15 cellular contexts compared by ENCODE assay signal in genomic region chr19:5323475-5323811, GRCh38. TPM values are rescaled to one million over a fixed set of nuclear protein-coding genes. Genes with fewer than 3 reads are reported as not detected.
A peak's percentile ranks its signal among the peaks of the same experiment; 100 is the strongest.
DNase-seq lines count a peak whose midpoint lies in the region; ATAC-seq, FAIRE-seq and TF ChIP-seq lines count a peak whose summit lies in the region.
"Had no signal": no experiment of that assay in that cellular context is flagged by ENCODE, and none has a peak within 500 bp of the region (broad histone marks: within the 10 kb centered on the region; RNA-seq: fewer than 3 reads in every experiment).

No MANE protein-coding gene starts in this region.

- H3K27me3 Mint-ChIP-seq in activated naive CD4-positive, alpha-beta T cell treated with anti-CD3 and anti-CD28 coated beads, Interleukin-2, amount 50 U/mL, for 24 hours = peaks cover 18% of the 10 kb centered on the region
- H3K27me3 Mint-ChIP-seq in glutamatergic neuron (ENCODE audit: unreplicated experiment) = peaks cover 22% of the 10 kb centered on the region
- H3K27me3 Mint-ChIP-seq in activated CD8-positive, alpha-beta T cell treated with anti-CD3 and anti-CD28 coated beads, Interleukin-2, amount 10 ng/mL, durations not matched to agents 7 days and 5 days (ENCODE audit: low read depth) = peaks cover 6% of the 10 kb centered on the region

- no peaks in the 10 kb centered on the region for H3K36me3 Mint-ChIP-seq in activated naive CD4-positive, alpha-beta T cell treated with anti-CD3 and anti-CD28 coated beads, Interleukin-2, amount 50 U/mL, for 24 hours
- H3K36me3 Mint-ChIP-seq in glutamatergic neuron (ENCODE audit: unreplicated experiment) = peaks cover 4% of the 10 kb centered on the region
- no peaks in the 10 kb centered on the region for H3K36me3 Mint-ChIP-seq in activated CD8-positive, alpha-beta T cell treated with anti-CD3 and anti-CD28 coated beads, Interleukin-2, amount 10 ng/mL, durations not matched to agents 7 days and 5 days (ENCODE audit: low read depth)
- H3K36me3 Mint-ChIP-seq: CD14-positive monocyte had no signal

- no peak overlapping the region for H2AFZ ChIP-seq in K562 (ENCODE audit: low read depth, low read length)

- TF ChIP-seq RAD21 in K562 (CRISPR knock-in tag; conservative IDR thresholded peaks at IDR 0.05 in 1 of 2, IDR thresholded peaks at IDR 0.05 in 1 of 2) = no peak

- TF ChIP-seq CTCF in K562 (IDR thresholded peaks at IDR 0.05 in 2 of 3, conservative IDR thresholded peaks at IDR 0.05 in 1 of 3; ENCODE audit: insufficient read depth in 2 of 3, low read depth in 1 of 3, low read length in 3 of 3) = no peak
- TF ChIP-seq CTCF in glutamatergic neuron (IDR thresholded peaks at IDR 0.05; ENCODE audit: partially characterized antibody, unreplicated experiment) = no peak
- TF ChIP-seq CTCF in brain microvascular endothelial cell (IDR thresholded peaks at IDR 0.05; ENCODE audit: low read depth, low read length, missing control alignments) = no peak

- 0 out of 2 replicates have a peak, but pooled peaks cover 2% of the 10 kb centered on the region for H3K9me3 ChIP-seq in K562 (replicated peaks; ENCODE audit: control insufficient read depth, insufficient read depth, low read depth, low read length)
- H3K9me3 ChIP-seq: Caco-2 had no signal

- ATAC-seq in K562 (no peak), HG02981 (IDR thresholded peaks at IDR 0.05; ENCODE audit: unreplicated experiment) (no peak)
- no peak for ATAC-seq in activated CD8-positive, alpha-beta T cell treated with anti-CD3 and anti-CD28 coated beads, Interleukin-2, amount 10 ng/mL, durations not matched to agents 7 days and 5 days

- H4K20me1 ChIP-seq in K562 (replicated peaks; ENCODE audit: control insufficient read depth, insufficient read depth, low read length) = peaks cover 15% of the 10 kb centered on the region; the same call in 1 of the 2 replicates

- no peak for FAIRE-seq in K562 (lab: Jason Lieb, UNC)
- FAIRE-seq in urothelium cell line (lab: Jason Lieb, UNC) = no peak
- FAIRE-seq: H54 had no signal

- peaks cover 5 to 16% of the 10 kb centered on the region in 2 experiments; a peak in 3 of 5 replicates for H3K4me1 ChIP-seq in K562 (replicated peaks in 1 of 2; ENCODE audit: control insufficient read depth in 2 of 2, insufficient read depth in 2 of 2, low read length in 2 of 2)
- H3K4me1 ChIP-seq: Caco-2 had no signal

- intact Hi-C loops in K562 (cut with micrococcal nuclease) = no loop called here

- POLR2A ChIA-PET in K562 (lab: Yijun Ruan, JAX) = interaction anchor here (0.8 kb wide), 1 partner anchor 19 kb away, joined by 3 read pairs; no protein-coding TSS in a partner anchor
- POLR2A ChIA-PET in activated CD8-positive, alpha-beta T cell treated with anti-CD3 and anti-CD28 coated beads, Interleukin-2, amount 10 ng/mL, durations not matched to agents 7 days and 5 days (lab: Charles Lee) = no interaction called here

- H3K9me1 ChIP-seq in K562 (ENCODE audit: control insufficient read depth, insufficient read depth, low read length) = no peaks in the 10 kb centered on the region

- peak overlapping the region; percentile 67 for H3K27ac Mint-ChIP-seq in activated naive CD4-positive, alpha-beta T cell treated with anti-CD3 and anti-CD28 coated beads, Interleukin-2, amount 50 U/mL, for 24 hours
- H3K27ac Mint-ChIP-seq in glutamatergic neuron (ENCODE audit: unreplicated experiment) = peak overlapping the region; percentile 68
- no peak overlapping the region for H3K27ac Mint-ChIP-seq in activated CD8-positive, alpha-beta T cell treated with anti-CD3 and anti-CD28 coated beads, Interleukin-2, amount 10 ng/mL, durations not matched to agents 7 days and 5 days

- no peak overlapping the region for H3K9ac ChIP-seq in K562 (ENCODE audit: insufficient read depth in 1 of 2, low read depth in 2 of 2, low read length in 2 of 2)

- no peak for TF ChIP-seq EP300 in K562 (IDR thresholded peaks at IDR 0.05; ENCODE audit: low read length)

- CTCF ChIA-PET in K562 (lab: Yijun Ruan, JAX; ENCODE audit: low intra/inter-chr PET ratio) = no interaction called here
- CTCF ChIA-PET in activated CD8-positive, alpha-beta T cell treated with anti-CD3 and anti-CD28 coated beads, Interleukin-2, amount 10 ng/mL, durations not matched to agents 7 days and 5 days (lab: Charles Lee) = no interaction called here

- in situ Hi-C loops in K562 (cut with MboI) (no loop called here), brain microvascular endothelial cell (cut with HindIII; ENCODE audit: low pct_ligation_motif_present, low sequenced_read_pairs) (no loop called here)

- no peaks in the 10 kb centered on the region for H3K79me2 ChIP-seq in K562 (ENCODE audit: control insufficient read depth, insufficient read depth, low read length)

- H3K27me3 ChIP-seq in K562 (ENCODE audit: control insufficient read depth in 2 of 2, insufficient read depth in 2 of 2, low read length in 2 of 2) = peaks cover 0 to 6% of the 10 kb centered on the region in 2 experiments; a peak in 1 of 5 replicates
- H3K27me3 ChIP-seq in brain microvascular endothelial cell (replicated peaks) = no peaks in the 10 kb centered on the region

- peaks cover 4% of the 10 kb centered on the region for H3K4me1 Mint-ChIP-seq in activated naive CD4-positive, alpha-beta T cell treated with anti-CD3 and anti-CD28 coated beads, Interleukin-2, amount 50 U/mL, for 24 hours
- peaks cover 22% of the 10 kb centered on the region for H3K4me1 Mint-ChIP-seq in glutamatergic neuron (ENCODE audit: low read depth, unreplicated experiment)
- peaks cover 9% of the 10 kb centered on the region for H3K4me1 Mint-ChIP-seq in activated CD8-positive, alpha-beta T cell treated with anti-CD3 and anti-CD28 coated beads, Interleukin-2, amount 10 ng/mL, durations not matched to agents 7 days and 5 days (ENCODE audit: low read depth)
- H3K4me1 Mint-ChIP-seq: CD14-positive monocyte had no signal

- BruUV-seq in K562 (replicated peaks; lab: Mats Ljungman, UMichigan) = no TSS peak

- H3K4me3 ChIP-seq in K562 (no peak overlapping the region), brain microvascular endothelial cell (ENCODE audit: low read depth, low read length) (no peak overlapping the region)

- TF ChIP-seq POLR2A in K562 (conservative IDR thresholded peaks at IDR 0.05) = no peak

- H3K27ac ChIP-seq in K562 (ENCODE audit: extremely low read depth, low read depth, low read length) (no peak overlapping the region), brain microvascular endothelial cell (no peak overlapping the region)
- H3K27ac ChIP-seq: 22Rv1 had no signal

- H3K9me3 Mint-ChIP-seq in activated naive CD4-positive, alpha-beta T cell treated with anti-CD3 and anti-CD28 coated beads, Interleukin-2, amount 50 U/mL, for 24 hours = no peaks in the 10 kb centered on the region
- H3K9me3 Mint-ChIP-seq in glutamatergic neuron (ENCODE audit: unreplicated experiment) = peaks cover 8% of the 10 kb centered on the region
- no peaks in the 10 kb centered on the region for H3K9me3 Mint-ChIP-seq in activated CD8-positive, alpha-beta T cell treated with anti-CD3 and anti-CD28 coated beads, Interleukin-2, amount 10 ng/mL, durations not matched to agents 7 days and 5 days (ENCODE audit: insufficient read depth)

- no peak overlapping the region for H3K4me3 Mint-ChIP-seq in activated naive CD4-positive, alpha-beta T cell treated with anti-CD3 and anti-CD28 coated beads, Interleukin-2, amount 50 U/mL, for 24 hours
- no peak overlapping the region for H3K4me3 Mint-ChIP-seq in glutamatergic neuron (ENCODE audit: unreplicated experiment)
- H3K4me3 Mint-ChIP-seq in activated CD8-positive, alpha-beta T cell treated with anti-CD3 and anti-CD28 coated beads, Interleukin-2, amount 10 ng/mL, durations not matched to agents 7 days and 5 days = no peak overlapping the region

- 32% methylated on average over 6 of the region's 7 CpGs for WGBS in K562 (ENCODE audit: insufficient coverage, low coverage, missing lambda C conversion rate)

- DNase-seq in activated naive CD4-positive, alpha-beta T cell (lab: John Stamatoyannopoulos, UW) = no peak
- DNase-seq in K562 (ENCODE audit: extremely low read depth in 1 of 4, low spot score in 3 of 4) (no peak), glutamatergic neuron (no peak), brain microvascular endothelial cell (no peak), urothelium cell line (ENCODE audit: low spot score) (no peak)
- no peak for DNase-seq in activated CD8-positive, alpha-beta T cell treated with anti-CD3 and anti-CD28 coated beads, Interleukin-2, amount 10 ng/mL, durations not matched to agents 7 days and 5 days
- DNase-seq: Caco-2; CD8-positive, alpha-beta memory T cell; DND-41; GF-D8 had no signal

- H3K36me3 ChIP-seq in K562 (ENCODE audit: control insufficient read depth, insufficient read depth, low read length) (no peaks in the 10 kb centered on the region), brain microvascular endothelial cell (replicated peaks) (peaks cover 2% of the 10 kb centered on the region)

- no peak overlapping the region for H3K4me2 ChIP-seq in K562 (ENCODE audit: insufficient read depth, low read length)

TF ChIP-seq in K562, 482 proteins besides CTCF, POLR2A, EP300 and RAD21 (continues in another document):
- TF ChIP-seq SMARCA5 (IDR thresholded peaks at IDR 0.05) = peak; percentile 71; the same call in 1 of the 2 replicates
- no peak for TF ChIP-seq DDX20 (tag; IDR thresholded peaks at IDR 0.05; ENCODE audit: low read depth)
- TF ChIP-seq ZNF583 (CRISPR knock-in tag; IDR thresholded peaks at IDR 0.05) = no peak

RNA-seq across cellular contexts. Expression of gene PTPRS, which starts 17.2 kb away (rescaled TPM):
- 79.8 and 180 TPM in 2 replicates for total RNA-seq in K562 (2011; cell fraction: chromatin; rRNA removed; ENCODE audit: low replicate concordance)
- 97.4 and 130 TPM in 2 replicates for total RNA-seq in K562 (2011; cell fraction: nucleolus; rRNA removed)
- total RNA-seq in K562 (2011; cell fraction: nucleoplasm; rRNA removed) = 85.8 and 89.2 TPM in 2 replicates
- 26.4 and 28.0 TPM in 2 replicates for total RNA-seq in K562 (2014; rRNA removed)
- total RNA-seq in K562 (2014; rRNA removed; fragmentation: Illumina TruSeq; extraction: Trizol) = 6.1 and 6.7 TPM in 2 replicates
- 14.1 and 15.1 TPM in 2 replicates for total RNA-seq in K562 (2015; rRNA removed; fragmentation: Illumina TruSeq; extraction: Trizol)
- 45.2 and 49.4 TPM in 2 replicates for total RNA-seq in K562 (2021)
- 14.9 and 17.4 TPM in 2 replicates for polyA plus RNA-seq in K562 (2011; rRNA removed)
- polyA plus RNA-seq in K562 (2011; cell fraction: cytosol; rRNA removed) = 14.3 and 32.7 TPM in 2 replicates
- 54.1 and 106 TPM in 2 replicates for polyA plus RNA-seq in K562 (2011; cell fraction: nucleus; rRNA removed)
- polyA plus RNA-seq in K562 (2012) = 23.1 and 29.5 TPM in 2 replicates
- polyA plus RNA-seq in K562 (2014; fragmentation: Illumina TruSeq; extraction: Trizol) = 8.3 and 10.7 TPM in 2 replicates
- polyA plus RNA-seq in K562 (2014; fragmentation: Nextera tagmentation; extraction: Ambion mirVana) = 1 to 10 TPM; 1.1 to 1.2 TPM
- polyA plus RNA-seq in K562 (2014; rRNA removed) = 26.9 and 27.4 TPM in 2 replicates
- 11.5 and 28.9 TPM in 2 replicates for polyA minus RNA-seq in K562 (2011; rRNA and poly(A)+ RNA removed)
- polyA minus RNA-seq in K562 (2011; cell fraction: cytosol; rRNA and poly(A)+ RNA removed) = 41.9 and 44.2 TPM in 2 replicates
- 27.2 and 33.5 TPM in 2 replicates for polyA minus RNA-seq in K562 (2011; cell fraction: nucleus; rRNA and poly(A)+ RNA removed)
- total RNA-seq in glutamatergic neuron (ENCODE audit: unreplicated experiment) = 1,064 TPM
- under 1 TPM in 1 of 2 experiments, not detected in 1; 0.05 TPM for total RNA-seq in activated CD8-positive, alpha-beta T cell treated with anti-CD3 and anti-CD28 coated beads, Interleukin-2, amount 10 ng/mL, durations not matched to agents 7 days and 5 days
- polyA plus RNA-seq: CD14-positive monocyte had no signal
